ENCODE assay signal across 1 cellular context in the genomic region with DNA sequence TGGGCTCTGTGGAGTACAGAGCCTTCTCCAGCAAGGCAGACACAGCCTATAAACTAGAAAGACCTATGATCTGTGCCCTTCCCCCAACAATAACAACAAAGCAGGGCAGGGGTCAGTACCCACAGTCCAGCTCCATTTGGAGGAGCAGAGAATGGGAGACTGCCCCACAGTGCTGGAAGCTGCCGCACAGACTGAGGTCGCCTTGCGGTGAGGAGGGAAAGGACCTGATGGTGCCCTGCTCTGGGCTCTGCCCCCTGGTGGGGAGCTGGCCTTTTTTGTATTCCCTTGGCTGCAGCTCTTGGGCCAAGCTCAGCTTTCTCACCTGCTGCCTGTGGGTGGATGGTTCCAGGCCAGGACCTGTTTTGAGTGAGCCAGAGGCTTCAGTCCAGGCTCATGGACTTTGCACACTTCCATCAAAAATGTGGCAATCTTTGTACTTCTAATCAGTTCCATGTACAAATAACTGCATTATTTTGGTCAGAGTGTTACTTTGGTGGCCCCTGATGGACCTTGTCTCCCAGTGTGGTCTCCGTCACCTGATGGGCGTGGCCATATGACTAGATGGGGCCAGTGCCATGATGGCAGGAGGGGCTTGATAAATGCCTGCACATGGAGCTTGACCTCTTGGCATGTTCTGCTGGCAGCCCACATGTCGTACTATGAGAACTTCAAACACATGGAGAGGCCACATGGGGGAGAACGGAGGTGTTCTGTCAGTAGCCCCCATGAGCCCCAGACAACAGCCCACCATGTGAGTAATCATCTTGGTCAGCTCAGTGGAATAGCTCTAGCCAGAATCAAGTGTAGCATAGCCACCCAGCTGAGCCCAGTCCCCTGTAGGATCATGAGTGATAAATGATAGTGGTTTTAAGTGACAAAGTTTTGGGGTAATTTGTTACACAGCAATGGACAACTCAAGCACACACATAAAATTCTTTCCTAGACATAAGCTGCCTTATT.
TF ChIP-seq lines count a peak whose summit lies in the region.

No MANE protein-coding gene starts in this region.

TF ChIP-seq in HepG2, 621 proteins besides CTCF, POLR2A, EP300 and RAD21 (continued from another document and continues in another):
- TF ChIP-seq, protein P1, sequence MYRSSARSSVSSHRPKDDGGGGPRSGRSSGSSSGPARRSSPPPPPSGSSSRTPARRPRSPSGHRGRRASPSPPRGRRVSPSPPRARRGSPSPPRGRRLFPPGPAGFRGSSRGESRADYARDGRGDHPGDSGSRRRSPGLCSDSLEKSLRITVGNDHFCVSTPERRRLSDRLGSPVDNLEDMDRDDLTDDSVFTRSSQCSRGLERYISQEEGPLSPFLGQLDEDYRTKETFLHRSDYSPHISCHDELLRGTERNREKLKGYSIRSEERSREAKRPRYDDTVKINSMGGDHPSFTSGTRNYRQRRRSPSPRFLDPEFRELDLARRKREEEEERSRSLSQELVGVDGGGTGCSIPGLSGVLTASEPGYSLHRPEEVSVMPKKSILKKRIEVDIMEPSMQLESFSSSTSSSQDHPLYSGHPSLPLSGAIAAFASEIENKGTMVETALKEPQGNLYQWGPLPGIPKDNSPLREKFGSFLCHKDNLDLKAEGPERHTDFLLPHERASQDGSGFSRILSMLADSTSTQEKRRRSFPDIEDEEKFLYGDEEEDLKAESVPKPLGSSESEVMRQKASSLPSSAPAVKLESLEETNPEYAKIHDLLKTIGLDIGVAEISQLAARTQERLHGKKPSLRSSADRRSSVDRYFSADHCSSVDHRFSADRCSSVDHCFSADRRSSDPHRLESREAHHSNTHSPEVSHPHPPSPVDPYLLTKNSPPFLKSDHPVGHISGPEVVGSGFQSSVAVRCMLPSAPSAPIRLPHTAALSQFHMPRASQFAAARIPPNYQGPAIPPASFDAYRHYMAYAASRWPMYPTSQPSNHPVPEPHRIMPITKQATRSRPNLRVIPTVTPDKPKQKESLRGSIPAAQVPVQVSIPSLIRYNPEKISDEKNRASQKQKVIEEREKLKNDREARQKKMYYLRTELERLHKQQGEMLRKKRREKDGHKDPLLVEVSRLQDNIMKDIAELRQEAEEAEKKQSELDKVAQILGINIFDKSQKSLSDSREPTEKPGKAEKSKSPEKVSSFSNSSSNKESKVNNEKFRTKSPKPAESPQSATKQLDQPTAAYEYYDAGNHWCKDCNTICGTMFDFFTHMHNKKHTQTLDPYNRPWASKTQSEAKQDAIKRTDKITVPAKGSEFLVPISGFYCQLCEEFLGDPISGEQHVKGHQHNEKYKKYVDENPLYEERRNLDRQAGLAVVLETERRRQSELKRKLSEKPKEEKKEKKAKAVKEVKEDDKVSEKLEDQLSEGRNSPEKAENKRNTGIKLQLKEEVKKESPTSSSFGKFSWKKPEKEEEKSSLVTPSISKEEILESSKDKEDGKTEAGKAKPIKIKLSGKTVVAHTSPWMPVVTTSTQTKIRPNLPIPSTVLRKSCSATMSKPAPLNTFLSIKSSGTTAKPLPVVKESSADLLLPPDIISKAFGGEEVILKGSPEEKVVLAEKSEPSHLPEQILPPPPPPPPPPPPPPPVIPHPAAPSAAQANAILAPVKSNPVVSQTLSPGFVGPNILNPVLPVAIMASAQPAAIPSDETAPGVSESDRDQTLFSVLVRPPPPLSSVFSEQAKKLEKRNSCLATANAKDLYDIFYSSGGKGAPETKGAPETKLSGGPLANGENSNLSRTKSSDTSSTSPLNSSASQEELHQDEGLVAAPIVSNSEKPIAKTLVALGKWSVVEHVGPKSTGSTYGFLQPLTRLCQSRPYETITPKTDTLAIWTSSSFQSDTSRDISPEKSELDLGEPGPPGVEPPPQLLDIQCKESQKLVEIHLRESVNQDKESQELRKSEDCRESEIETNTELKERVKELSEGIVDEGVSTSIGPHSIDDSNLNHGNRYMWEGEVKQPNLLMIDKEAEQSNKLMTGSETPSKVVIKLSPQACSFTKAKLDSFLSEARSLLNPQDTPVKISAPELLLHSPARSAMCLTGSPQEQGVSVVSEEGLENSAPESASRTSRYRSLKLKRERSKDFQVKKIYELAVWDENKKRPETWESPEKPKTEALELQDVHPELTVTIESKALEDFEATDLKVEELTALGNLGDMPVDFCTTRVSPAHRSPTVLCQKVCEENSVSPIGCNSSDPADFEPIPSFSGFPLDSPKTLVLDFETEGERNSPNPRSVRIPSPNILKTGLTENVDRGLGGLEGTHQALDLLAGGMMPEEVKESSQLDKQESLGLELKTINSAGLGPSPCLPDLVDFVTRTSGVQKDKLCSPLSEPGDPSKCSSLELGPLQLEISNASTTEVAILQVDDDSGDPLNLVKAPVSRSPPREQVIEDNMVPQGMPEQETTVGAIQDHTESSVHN (CRISPR knock-in tag; IDR thresholded peaks at IDR 0.05): no peak
- TF ChIP-seq MED13 (CRISPR knock-in tag; IDR thresholded peaks at IDR 0.05) (no peak), ZNF616 (CRISPR knock-in tag; IDR thresholded peaks at IDR 0.05; ENCODE audit: low read depth) (no peak), NFE2L1 (CRISPR knock-in tag; IDR thresholded peaks at IDR 0.05; ENCODE audit: borderline replicate concordance) (no peak), ZNF367 (CRISPR knock-in tag; IDR thresholded peaks at IDR 0.05; ENCODE audit: borderline replicate concordance) (no peak), CCAR2 (optimal IDR thresholded peaks at IDR 0.05; ENCODE audit: low read depth, low read length) (no peak), SIX1 (CRISPR knock-in tag; IDR thresholded peaks at IDR 0.05; ENCODE audit: borderline replicate concordance) (no peak), NCOA5 (CRISPR knock-in tag; IDR thresholded peaks at IDR 0.05) (no peak), ZNF235 (CRISPR knock-in tag; IDR thresholded peaks at IDR 0.05; ENCODE audit: borderline replicate concordance) (no peak), AHR (CRISPR knock-in tag; IDR thresholded peaks at IDR 0.05) (0 out of 2 replicates have a peak, but pooled peaks have one; percentile 33), SMARCC2 (IDR thresholded peaks at IDR 0.05) (no peak), GPN1 (CRISPR knock-in tag; IDR thresholded peaks at IDR 0.05; ENCODE audit: borderline replicate concordance) (no peak), ZBTB21 (CRISPR knock-in tag; IDR thresholded peaks at IDR 0.05) (0 out of 2 replicates have a peak, but pooled peaks have one; percentile 49), ZC3H4 (CRISPR knock-in tag; IDR thresholded peaks at IDR 0.05; ENCODE audit: borderline replicate concordance) (peak; percentile 25), RFXAP (CRISPR knock-in tag; IDR thresholded peaks at IDR 0.05; ENCODE audit: borderline replicate concordance) (peak; percentile 71; the same call in 1 of the 2 replicates), CENPT (CRISPR knock-in tag; IDR thresholded peaks at IDR 0.05; ENCODE audit: low read depth) (no peak), ZKSCAN5 (CRISPR knock-in tag; IDR thresholded peaks at IDR 0.05) (no peak)
- TF ChIP-seq, protein P2, sequence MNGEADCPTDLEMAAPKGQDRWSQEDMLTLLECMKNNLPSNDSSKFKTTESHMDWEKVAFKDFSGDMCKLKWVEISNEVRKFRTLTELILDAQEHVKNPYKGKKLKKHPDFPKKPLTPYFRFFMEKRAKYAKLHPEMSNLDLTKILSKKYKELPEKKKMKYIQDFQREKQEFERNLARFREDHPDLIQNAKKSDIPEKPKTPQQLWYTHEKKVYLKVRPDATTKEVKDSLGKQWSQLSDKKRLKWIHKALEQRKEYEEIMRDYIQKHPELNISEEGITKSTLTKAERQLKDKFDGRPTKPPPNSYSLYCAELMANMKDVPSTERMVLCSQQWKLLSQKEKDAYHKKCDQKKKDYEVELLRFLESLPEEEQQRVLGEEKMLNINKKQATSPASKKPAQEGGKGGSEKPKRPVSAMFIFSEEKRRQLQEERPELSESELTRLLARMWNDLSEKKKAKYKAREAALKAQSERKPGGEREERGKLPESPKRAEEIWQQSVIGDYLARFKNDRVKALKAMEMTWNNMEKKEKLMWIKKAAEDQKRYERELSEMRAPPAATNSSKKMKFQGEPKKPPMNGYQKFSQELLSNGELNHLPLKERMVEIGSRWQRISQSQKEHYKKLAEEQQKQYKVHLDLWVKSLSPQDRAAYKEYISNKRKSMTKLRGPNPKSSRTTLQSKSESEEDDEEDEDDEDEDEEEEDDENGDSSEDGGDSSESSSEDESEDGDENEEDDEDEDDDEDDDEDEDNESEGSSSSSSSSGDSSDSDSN (CRISPR knock-in tag; IDR thresholded peaks at IDR 0.05): peak; percentile 73
- TF ChIP-seq, protein P3, sequence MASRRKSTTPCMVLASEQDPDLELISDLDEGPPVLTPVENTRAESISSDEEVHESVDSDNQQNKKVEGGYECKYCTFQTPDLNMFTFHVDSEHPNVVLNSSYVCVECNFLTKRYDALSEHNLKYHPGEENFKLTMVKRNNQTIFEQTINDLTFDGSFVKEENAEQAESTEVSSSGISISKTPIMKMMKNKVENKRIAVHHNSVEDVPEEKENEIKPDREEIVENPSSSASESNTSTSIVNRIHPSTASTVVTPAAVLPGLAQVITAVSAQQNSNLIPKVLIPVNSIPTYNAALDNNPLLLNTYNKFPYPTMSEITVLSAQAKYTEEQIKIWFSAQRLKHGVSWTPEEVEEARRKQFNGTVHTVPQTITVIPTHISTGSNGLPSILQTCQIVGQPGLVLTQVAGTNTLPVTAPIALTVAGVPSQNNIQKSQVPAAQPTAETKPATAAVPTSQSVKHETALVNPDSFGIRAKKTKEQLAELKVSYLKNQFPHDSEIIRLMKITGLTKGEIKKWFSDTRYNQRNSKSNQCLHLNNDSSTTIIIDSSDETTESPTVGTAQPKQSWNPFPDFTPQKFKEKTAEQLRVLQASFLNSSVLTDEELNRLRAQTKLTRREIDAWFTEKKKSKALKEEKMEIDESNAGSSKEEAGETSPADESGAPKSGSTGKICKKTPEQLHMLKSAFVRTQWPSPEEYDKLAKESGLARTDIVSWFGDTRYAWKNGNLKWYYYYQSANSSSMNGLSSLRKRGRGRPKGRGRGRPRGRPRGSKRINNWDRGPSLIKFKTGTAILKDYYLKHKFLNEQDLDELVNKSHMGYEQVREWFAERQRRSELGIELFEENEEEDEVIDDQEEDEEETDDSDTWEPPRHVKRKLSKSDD (CRISPR knock-in tag; IDR thresholded peaks at IDR 0.05; ENCODE audit: low read depth): peak; percentile 47; the same call in 1 of the 2 replicates
- TF ChIP-seq, protein P4, sequence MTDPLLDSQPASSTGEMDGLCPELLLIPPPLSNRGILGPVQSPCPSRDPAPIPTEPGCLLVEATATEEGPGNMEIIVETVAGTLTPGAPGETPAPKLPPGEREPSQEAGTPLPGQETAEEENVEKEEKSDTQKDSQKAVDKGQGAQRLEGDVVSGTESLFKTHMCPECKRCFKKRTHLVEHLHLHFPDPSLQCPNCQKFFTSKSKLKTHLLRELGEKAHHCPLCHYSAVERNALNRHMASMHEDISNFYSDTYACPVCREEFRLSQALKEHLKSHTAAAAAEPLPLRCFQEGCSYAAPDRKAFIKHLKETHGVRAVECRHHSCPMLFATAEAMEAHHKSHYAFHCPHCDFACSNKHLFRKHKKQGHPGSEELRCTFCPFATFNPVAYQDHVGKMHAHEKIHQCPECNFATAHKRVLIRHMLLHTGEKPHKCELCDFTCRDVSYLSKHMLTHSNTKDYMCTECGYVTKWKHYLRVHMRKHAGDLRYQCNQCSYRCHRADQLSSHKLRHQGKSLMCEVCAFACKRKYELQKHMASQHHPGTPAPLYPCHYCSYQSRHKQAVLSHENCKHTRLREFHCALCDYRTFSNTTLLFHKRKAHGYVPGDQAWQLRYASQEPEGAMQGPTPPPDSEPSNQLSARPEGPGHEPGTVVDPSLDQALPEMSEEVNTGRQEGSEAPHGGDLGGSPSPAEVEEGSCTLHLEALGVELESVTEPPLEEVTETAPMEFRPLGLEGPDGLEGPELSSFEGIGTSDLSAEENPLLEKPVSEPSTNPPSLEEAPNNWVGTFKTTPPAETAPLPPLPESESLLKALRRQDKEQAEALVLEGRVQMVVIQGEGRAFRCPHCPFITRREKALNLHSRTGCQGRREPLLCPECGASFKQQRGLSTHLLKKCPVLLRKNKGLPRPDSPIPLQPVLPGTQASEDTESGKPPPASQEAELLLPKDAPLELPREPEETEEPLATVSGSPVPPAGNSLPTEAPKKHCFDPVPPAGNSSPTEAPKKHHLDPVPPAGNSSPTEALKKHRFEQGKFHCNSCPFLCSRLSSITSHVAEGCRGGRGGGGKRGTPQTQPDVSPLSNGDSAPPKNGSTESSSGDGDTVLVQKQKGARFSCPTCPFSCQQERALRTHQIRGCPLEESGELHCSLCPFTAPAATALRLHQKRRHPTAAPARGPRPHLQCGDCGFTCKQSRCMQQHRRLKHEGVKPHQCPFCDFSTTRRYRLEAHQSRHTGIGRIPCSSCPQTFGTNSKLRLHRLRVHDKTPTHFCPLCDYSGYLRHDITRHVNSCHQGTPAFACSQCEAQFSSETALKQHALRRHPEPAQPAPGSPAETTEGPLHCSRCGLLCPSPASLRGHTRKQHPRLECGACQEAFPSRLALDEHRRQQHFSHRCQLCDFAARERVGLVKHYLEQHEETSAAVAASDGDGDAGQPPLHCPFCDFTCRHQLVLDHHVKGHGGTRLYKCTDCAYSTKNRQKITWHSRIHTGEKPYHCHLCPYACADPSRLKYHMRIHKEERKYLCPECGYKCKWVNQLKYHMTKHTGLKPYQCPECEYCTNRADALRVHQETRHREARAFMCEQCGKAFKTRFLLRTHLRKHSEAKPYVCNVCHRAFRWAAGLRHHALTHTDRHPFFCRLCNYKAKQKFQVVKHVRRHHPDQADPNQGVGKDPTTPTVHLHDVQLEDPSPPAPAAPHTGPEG (CRISPR knock-in tag; IDR thresholded peaks at IDR 0.05): no peak
- TF ChIP-seq, protein P5, sequence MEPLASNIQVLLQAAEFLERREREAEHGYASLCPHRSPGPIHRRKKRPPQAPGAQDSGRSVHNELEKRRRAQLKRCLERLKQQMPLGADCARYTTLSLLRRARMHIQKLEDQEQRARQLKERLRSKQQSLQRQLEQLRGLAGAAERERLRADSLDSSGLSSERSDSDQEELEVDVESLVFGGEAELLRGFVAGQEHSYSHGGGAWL (CRISPR knock-in tag; IDR thresholded peaks at IDR 0.05): no peak
- TF ChIP-seq, protein P6, sequence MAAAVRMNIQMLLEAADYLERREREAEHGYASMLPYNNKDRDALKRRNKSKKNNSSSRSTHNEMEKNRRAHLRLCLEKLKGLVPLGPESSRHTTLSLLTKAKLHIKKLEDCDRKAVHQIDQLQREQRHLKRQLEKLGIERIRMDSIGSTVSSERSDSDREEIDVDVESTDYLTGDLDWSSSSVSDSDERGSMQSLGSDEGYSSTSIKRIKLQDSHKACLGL (CRISPR knock-in tag; IDR thresholded peaks at IDR 0.05): 0 out of 2 replicates have a peak, but pooled peaks have one; percentile 14
